ENCODE assay signal across 10 cellular contexts in genomic region chr12:6952121-6952859, GRCh38. TPM values are rescaled to one million over a fixed set of nuclear protein-coding genes. Genes with fewer than 3 reads are reported as not detected.
A peak's percentile ranks its signal among the peaks of the same experiment; 100 is the strongest.
DNase-seq lines count a peak whose midpoint lies in the region; ATAC-seq and TF ChIP-seq lines count a peak whose summit lies in the region.
"Had no signal": no experiment of that assay in that cellular context is flagged by ENCODE, and none has a peak within 500 bp of the region (broad histone marks: within the 10 kb centered on the region; RNA-seq: fewer than 3 reads in every experiment).

No MANE protein-coding gene starts in this region.

- H3K4me1 ChIP-seq in breast epithelium: no peaks in the 10 kb centered on the region
- peaks cover 30% of the 10 kb centered on the region for H3K4me1 ChIP-seq in upper lobe of right lung

- H3K36me3 Mint-ChIP-seq in MCF 10A (ENCODE audit: insufficient read depth, unreplicated experiment) (no peaks in the 10 kb centered on the region), memory B cell (peaks cover 49% of the 10 kb centered on the region)
- H3K36me3 Mint-ChIP-seq in activated T-helper 2 cell treated with anti-CD3 and anti-CD28 coated beads, Interferon-gamma antibody, Interleukin-2, Interleukin-4, amounts not matched to agents 10 μg/mL and 5 μg/mL and 100 μg/mL, durations not matched to agents 14 hours and 24 hours and 36 hours (ENCODE audit: low read depth): peaks cover 69% of the 10 kb centered on the region

- H3K27ac Mint-ChIP-seq in MCF 10A (ENCODE audit: low read depth, unreplicated experiment): no peak overlapping the region
- peak overlapping the region; percentile 97 for H3K27ac Mint-ChIP-seq in activated T-helper 2 cell treated with anti-CD3 and anti-CD28 coated beads, Interferon-gamma antibody, Interleukin-2, Interleukin-4, amounts not matched to agents 10 μg/mL and 5 μg/mL and 100 μg/mL, durations not matched to agents 14 hours and 24 hours and 36 hours
- peak overlapping the region; percentile 94 for H3K27ac Mint-ChIP-seq in memory B cell

- ATAC-seq in memory B cell (ENCODE audit: low read depth): no peak
- no peak for ATAC-seq in upper lobe of right lung
- ATAC-seq in GM19452 (IDR thresholded peaks at IDR 0.05; ENCODE audit: unreplicated experiment): no peak

- intact Hi-C loops in breast epithelium (cut with DNase I; ENCODE audit: low total_unique reads) (no loop called here), MCF 10A (cut with micrococcal nuclease) (no loop called here), upper lobe of right lung (cut with DNase I) (no loop called here)
- intact Hi-C loops in activated T-helper 2 cell treated with anti-CD3 and anti-CD28 coated beads, Interferon-gamma antibody, Interleukin-2, Interleukin-4, amounts not matched to agents 10 μg/mL and 5 μg/mL and 100 μg/mL, durations not matched to agents 14 hours and 24 hours and 36 hours (cut with micrococcal nuclease): loop anchor here (2.0 to 5.0 kb wide), 2 partner anchors 79 to 420 kb away; partner anchors contain the start of genes GAPDH and SPSB2

- H3K9me3 ChIP-seq in breast epithelium (no peaks in the 10 kb centered on the region), upper lobe of right lung (no peaks in the 10 kb centered on the region)
- H3K9me3 ChIP-seq: SJCRH30 had no signal

- H3K27ac ChIP-seq in breast epithelium (peak overlapping the region in 1 of 2 donors; percentile 61), upper lobe of right lung (peak overlapping the region; percentile 89)
- H3K27ac ChIP-seq: C4-2B, SJCRH30 had no signal

- H3K4me1 Mint-ChIP-seq in MCF 10A (ENCODE audit: insufficient read depth, unreplicated experiment): peaks cover 11% of the 10 kb centered on the region
- peaks cover 72% of the 10 kb centered on the region for H3K4me1 Mint-ChIP-seq in activated T-helper 2 cell treated with anti-CD3 and anti-CD28 coated beads, Interferon-gamma antibody, Interleukin-2, Interleukin-4, amounts not matched to agents 10 μg/mL and 5 μg/mL and 100 μg/mL, durations not matched to agents 14 hours and 24 hours and 36 hours (ENCODE audit: low read depth)
- H3K4me1 Mint-ChIP-seq in memory B cell: peaks cover 65% of the 10 kb centered on the region

- H3K27me3 Mint-ChIP-seq in MCF 10A (ENCODE audit: insufficient read depth, unreplicated experiment) (no peaks in the 10 kb centered on the region), memory B cell (no peaks in the 10 kb centered on the region)
- H3K27me3 Mint-ChIP-seq in activated T-helper 2 cell treated with anti-CD3 and anti-CD28 coated beads, Interferon-gamma antibody, Interleukin-2, Interleukin-4, amounts not matched to agents 10 μg/mL and 5 μg/mL and 100 μg/mL, durations not matched to agents 14 hours and 24 hours and 36 hours (ENCODE audit: low read depth): no peaks in the 10 kb centered on the region

- H3K36me3 ChIP-seq in breast epithelium: no peaks in the 10 kb centered on the region
- H3K36me3 ChIP-seq in upper lobe of right lung: no peaks in the 10 kb centered on the region
- H3K36me3 ChIP-seq: SJCRH30 had no signal

- H3K9me3 Mint-ChIP-seq in MCF 10A (ENCODE audit: unreplicated experiment): no peaks in the 10 kb centered on the region
- H3K9me3 Mint-ChIP-seq in activated T-helper 2 cell treated with anti-CD3 and anti-CD28 coated beads, Interferon-gamma antibody, Interleukin-2, Interleukin-4, amounts not matched to agents 10 μg/mL and 5 μg/mL and 100 μg/mL, durations not matched to agents 14 hours and 24 hours and 36 hours: no peaks in the 10 kb centered on the region
- no peaks in the 10 kb centered on the region for H3K9me3 Mint-ChIP-seq in memory B cell

- CTCF ChIA-PET in MCF 10A (lab: Yijun Ruan, JAX): interaction anchor here (0.5 to 3.1 kb wide), 2 partner anchors 12 to 24 kb away, joined by 3 to 12 read pairs; no protein-coding TSS in a partner anchor

- POLR2A ChIA-PET in MCF 10A (lab: Yijun Ruan, JAX): no interaction called here

- H3K4me3 Mint-ChIP-seq in MCF 10A (ENCODE audit: unreplicated experiment) (no peak overlapping the region), memory B cell (peak overlapping the region; percentile 99)
- peak overlapping the region; percentile 94 for H3K4me3 Mint-ChIP-seq in activated T-helper 2 cell treated with anti-CD3 and anti-CD28 coated beads, Interferon-gamma antibody, Interleukin-2, Interleukin-4, amounts not matched to agents 10 μg/mL and 5 μg/mL and 100 μg/mL, durations not matched to agents 14 hours and 24 hours and 36 hours (ENCODE audit: low read depth)

- BruUV-seq in MCF 10A (replicated peaks; lab: Mats Ljungman, UMichigan): no TSS peak

- peak overlapping the region; percentile 39 to 51 (median 48) for H3K4me3 ChIP-seq in breast epithelium
- peak overlapping the region; percentile 60 for H3K4me3 ChIP-seq in upper lobe of right lung
- H3K4me3 ChIP-seq: SJCRH30 had no signal

- H3K27me3 ChIP-seq in breast epithelium (no peaks in the 10 kb centered on the region), upper lobe of right lung (no peaks in the 10 kb centered on the region)

- TF ChIP-seq CTCF in breast epithelium (IDR thresholded peaks at IDR 0.05) (no peak), MCF 10A (IDR thresholded peaks at IDR 0.05; ENCODE audit: unreplicated experiment) (no peak), upper lobe of right lung (IDR thresholded peaks at IDR 0.05) (no peak), GM10266 (IDR thresholded peaks at IDR 0.05; ENCODE audit: control insufficient read depth, insufficient read depth, low read depth, missing control alignments) (no peak)

- DNase-seq in breast epithelium (ENCODE audit: low spot score in 2 of 2) (no peak), MCF 10A (ENCODE audit: unreplicated experiment) (no peak), memory B cell (ENCODE audit: low spot score in 2 of 2) (peak in 1 of 2 donors; percentile 15), upper lobe of right lung (peak; percentile 63), GM10266 (ENCODE audit: extremely low spot score) (no peak), NCI-H1694 (lab: John Stamatoyannopoulos, UW) (no peak)
- DNase-seq in activated T-helper 2 cell treated with anti-CD3 and anti-CD28 coated beads, Interferon-gamma antibody, Interleukin-2, Interleukin-4, amounts not matched to agents 10 μg/mL and 5 μg/mL and 100 μg/mL, durations not matched to agents 14 hours and 24 hours and 36 hours (ENCODE audit: low spot score): no peak
- DNase-seq: SJCRH30 had no signal

- TF ChIP-seq POLR2A in breast epithelium (IDR thresholded peaks at IDR 0.05): no peak

RNA-seq across cellular contexts. Expression of gene PTPN6, which starts 1.1 kb away (rescaled TPM):
- total RNA-seq in breast epithelium (10 to 100 TPM; 14.7 to 28.0 (median 20.3) TPM), MCF 10A (2022) (10.3 and 13.2 TPM in 2 replicates), upper lobe of right lung (154 TPM)
- 250 and 252 TPM in 2 replicates for total RNA-seq in activated T-helper 2 cell treated with anti-CD3 and anti-CD28 coated beads, Interferon-gamma antibody, Interleukin-2, Interleukin-4, amounts not matched to agents 10 μg/mL and 5 μg/mL and 100 μg/mL, durations not matched to agents 14 hours and 24 hours and 36 hours

RNA-seq across cellular contexts. Expression of gene C12orf57, which starts 8.5 kb away (rescaled TPM):
- total RNA-seq in breast epithelium: 100 to 1,000 TPM; 515 to 824 (median 547) TPM
- 176 and 196 TPM in 2 replicates for total RNA-seq in MCF 10A (2022)
- 158 and 173 TPM in 2 replicates for total RNA-seq in activated T-helper 2 cell treated with anti-CD3 and anti-CD28 coated beads, Interferon-gamma antibody, Interleukin-2, Interleukin-4, amounts not matched to agents 10 μg/mL and 5 μg/mL and 100 μg/mL, durations not matched to agents 14 hours and 24 hours and 36 hours
- total RNA-seq in upper lobe of right lung: 197 TPM

RNA-seq across cellular contexts. Expression of gene RNU7-1, which starts 8.7 kb away (rescaled TPM):
- not detected for total RNA-seq in breast epithelium
- total RNA-seq in MCF 10A (2022): not detected in 2 replicates
- not detected in 2 replicates for total RNA-seq in activated T-helper 2 cell treated with anti-CD3 and anti-CD28 coated beads, Interferon-gamma antibody, Interleukin-2, Interleukin-4, amounts not matched to agents 10 μg/mL and 5 μg/mL and 100 μg/mL, durations not matched to agents 14 hours and 24 hours and 36 hours
- total RNA-seq in upper lobe of right lung: not detected
- total RNA-seq: SJCRH30 had no signal

RNA-seq across cellular contexts. Expression of gene PHB2, which starts 18.2 kb away (rescaled TPM):
- total RNA-seq in breast epithelium (100 to 1,000 TPM; 194 to 237 (median 221) TPM), MCF 10A (2022) (249 and 305 TPM in 2 replicates), upper lobe of right lung (126 TPM)
- total RNA-seq in activated T-helper 2 cell treated with anti-CD3 and anti-CD28 coated beads, Interferon-gamma antibody, Interleukin-2, Interleukin-4, amounts not matched to agents 10 μg/mL and 5 μg/mL and 100 μg/mL, durations not matched to agents 14 hours and 24 hours and 36 hours: 381 and 391 TPM in 2 replicates

RNA-seq across cellular contexts. Expression of gene EMG1, which starts 18.4 kb away (rescaled TPM):
- total RNA-seq in breast epithelium (10 to 100 TPM; 29.6 to 52.0 (median 49.5) TPM), MCF 10A (2022) (66.5 and 93.8 TPM in 2 replicates), upper lobe of right lung (35.6 TPM)
- total RNA-seq in activated T-helper 2 cell treated with anti-CD3 and anti-CD28 coated beads, Interferon-gamma antibody, Interleukin-2, Interleukin-4, amounts not matched to agents 10 μg/mL and 5 μg/mL and 100 μg/mL, durations not matched to agents 14 hours and 24 hours and 36 hours: 104 and 112 TPM in 2 replicates
